Comparison of ENCODE assay signal across 1 cellular context in the genomic region with DNA sequence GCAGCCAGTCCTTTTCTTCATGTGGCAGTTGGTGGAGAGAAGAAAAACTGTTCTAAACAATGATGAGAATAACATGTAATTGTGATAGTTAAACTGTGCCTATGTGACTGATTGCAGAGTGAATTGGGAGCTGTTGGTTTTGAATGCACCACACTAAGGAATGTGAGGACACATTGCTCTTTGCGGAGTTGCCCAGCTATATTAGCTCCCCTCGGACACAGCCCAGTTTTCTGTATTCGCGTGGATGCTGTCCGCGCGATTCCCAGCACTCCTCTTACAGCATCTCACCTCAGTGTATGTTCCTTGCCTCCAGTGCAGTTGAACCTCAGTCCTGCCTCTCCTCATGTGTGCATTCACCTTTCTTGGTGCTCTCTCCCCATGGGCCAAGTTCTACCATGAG.
TF ChIP-seq lines count a peak whose summit lies in the region.

No MANE protein-coding gene starts in this region.

TF ChIP-seq in A549, 52 proteins besides CTCF, POLR2A, EP300 and RAD21 (continued from another document):
- TF ChIP-seq, protein P1, sequence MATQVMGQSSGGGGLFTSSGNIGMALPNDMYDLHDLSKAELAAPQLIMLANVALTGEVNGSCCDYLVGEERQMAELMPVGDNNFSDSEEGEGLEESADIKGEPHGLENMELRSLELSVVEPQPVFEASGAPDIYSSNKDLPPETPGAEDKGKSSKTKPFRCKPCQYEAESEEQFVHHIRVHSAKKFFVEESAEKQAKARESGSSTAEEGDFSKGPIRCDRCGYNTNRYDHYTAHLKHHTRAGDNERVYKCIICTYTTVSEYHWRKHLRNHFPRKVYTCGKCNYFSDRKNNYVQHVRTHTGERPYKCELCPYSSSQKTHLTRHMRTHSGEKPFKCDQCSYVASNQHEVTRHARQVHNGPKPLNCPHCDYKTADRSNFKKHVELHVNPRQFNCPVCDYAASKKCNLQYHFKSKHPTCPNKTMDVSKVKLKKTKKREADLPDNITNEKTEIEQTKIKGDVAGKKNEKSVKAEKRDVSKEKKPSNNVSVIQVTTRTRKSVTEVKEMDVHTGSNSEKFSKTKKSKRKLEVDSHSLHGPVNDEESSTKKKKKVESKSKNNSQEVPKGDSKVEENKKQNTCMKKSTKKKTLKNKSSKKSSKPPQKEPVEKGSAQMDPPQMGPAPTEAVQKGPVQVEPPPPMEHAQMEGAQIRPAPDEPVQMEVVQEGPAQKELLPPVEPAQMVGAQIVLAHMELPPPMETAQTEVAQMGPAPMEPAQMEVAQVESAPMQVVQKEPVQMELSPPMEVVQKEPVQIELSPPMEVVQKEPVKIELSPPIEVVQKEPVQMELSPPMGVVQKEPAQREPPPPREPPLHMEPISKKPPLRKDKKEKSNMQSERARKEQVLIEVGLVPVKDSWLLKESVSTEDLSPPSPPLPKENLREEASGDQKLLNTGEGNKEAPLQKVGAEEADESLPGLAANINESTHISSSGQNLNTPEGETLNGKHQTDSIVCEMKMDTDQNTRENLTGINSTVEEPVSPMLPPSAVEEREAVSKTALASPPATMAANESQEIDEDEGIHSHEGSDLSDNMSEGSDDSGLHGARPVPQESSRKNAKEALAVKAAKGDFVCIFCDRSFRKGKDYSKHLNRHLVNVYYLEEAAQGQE (IDR thresholded peaks at IDR 0.05), result no peak
